In genomic region chr11:77308838-77309237, GRCh38 we compare ENCODE assay signal across 28 cellular contexts. TPM values are rescaled to one million over a fixed set of nuclear protein-coding genes. Genes with fewer than 3 reads are reported as not detected.
"Had no signal": no experiment of that assay in that cellular context is flagged by ENCODE, and none has a peak within 500 bp of the region (broad histone marks: within the 10 kb centered on the region; RNA-seq: fewer than 3 reads in every experiment).

No MANE protein-coding gene starts in this region.

- DNase-seq: activated CD4-positive, alpha-beta memory T cell treated with anti-CD3 and anti-CD28 coated beads for 36 hours; activated CD4-positive, alpha-beta T cell treated with anti-CD3 and anti-CD28 coated beads for 1 hour; activated CD8-positive, alpha-beta memory T cell treated with anti-CD3 and anti-CD28 coated beads, Interleukin-2, amount 10 ng/mL, durations not matched to agents 7 days and 5 days; activated naive CD4-positive, alpha-beta T cell; adrenal gland; brain microvascular endothelial cell; central memory CD4-positive, alpha-beta T cell; effector memory CD4-positive, alpha-beta T cell; head of caudate nucleus; hypothalamus; left ventricle myocardium inferior; midbrain; retina; sigmoid colon; stimulated activated CD4-positive, alpha-beta T cell treated with anti-CD3 and anti-CD28 coated beads, Interleukin-15, amount 100 ng/mL, for 24 hours; T-helper 1 cell had no signal

- H3K27ac Mint-ChIP-seq: activated CD4-positive, alpha-beta memory T cell treated with anti-CD3 and anti-CD28 coated beads for 36 hours; activated CD8-positive, alpha-beta memory T cell treated with anti-CD3 and anti-CD28 coated beads, Interleukin-2, amount 10 ng/mL, durations not matched to agents 7 days and 5 days; activated T-helper 2 cell treated with anti-CD3 and anti-CD28 coated beads, Interferon-gamma antibody, Interleukin-2, Interleukin-4, amounts not matched to agents 10 μg/mL and 5 μg/mL and 100 μg/mL, durations not matched to agents 14 hours and 24 hours and 36 hours; natural killer cell treated with Interleukin-12 subunit alpha and Interleukin-12 subunit beta and Interleukin-15 and Interleukin-18, amount 100 ng/mL, for 72 hours; progenitor cell of endocrine pancreas; stimulated activated memory B cell treated with anti-CD40 and anti-IgM and Interleukin-4, amounts not matched to agents 10 μg/mL and 1 μg/mL and 100 μg/mL, for 72 hours; type B pancreatic cell had no signal

- H3K4me1 ChIP-seq: adrenal gland, ascending aorta, esophagus muscularis mucosa, gastroesophageal sphincter, left ventricle myocardium inferior, sigmoid colon had no signal

- H3K4me3 Mint-ChIP-seq: activated CD4-positive, alpha-beta memory T cell treated with anti-CD3 and anti-CD28 coated beads for 36 hours; activated CD8-positive, alpha-beta memory T cell treated with anti-CD3 and anti-CD28 coated beads, Interleukin-2, amount 10 ng/mL, durations not matched to agents 7 days and 5 days; natural killer cell treated with Interleukin-12 subunit alpha and Interleukin-12 subunit beta and Interleukin-15 and Interleukin-18, amount 100 ng/mL, for 72 hours; stimulated activated memory B cell treated with anti-CD40 and anti-IgM and Interleukin-4, amounts not matched to agents 10 μg/mL and 1 μg/mL and 100 μg/mL, for 72 hours; type B pancreatic cell had no signal

- ATAC-seq: activated CD8-positive, alpha-beta memory T cell treated with anti-CD3 and anti-CD28 coated beads, Interleukin-2, amount 10 ng/mL, durations not matched to agents 7 days and 5 days; gastroesophageal sphincter; natural killer cell treated with Interleukin-12 subunit alpha and Interleukin-12 subunit beta and Interleukin-15 and Interleukin-18, amount 100 ng/mL, for 72 hours; stimulated activated memory B cell treated with anti-CD40 and anti-IgM and Interleukin-4, amounts not matched to agents 10 μg/mL and 1 μg/mL and 100 μg/mL, for 72 hours had no signal

- H3K4me3 ChIP-seq: adrenal gland, ascending aorta, esophagus muscularis mucosa, gastroesophageal sphincter, left ventricle myocardium inferior, sigmoid colon, smooth muscle cell, thoracic aorta had no signal

- H3K36me3 ChIP-seq: adrenal gland, ascending aorta, brain microvascular endothelial cell, esophagus muscularis mucosa, gastroesophageal sphincter, left ventricle myocardium inferior, sigmoid colon, thoracic aorta had no signal

- H3K9me3 ChIP-seq: adrenal gland, ascending aorta, esophagus muscularis mucosa, gastroesophageal sphincter, left ventricle myocardium inferior, sigmoid colon, thoracic aorta had no signal

- H3K9me3 Mint-ChIP-seq: activated CD4-positive, alpha-beta memory T cell treated with anti-CD3 and anti-CD28 coated beads for 36 hours; activated T-helper 2 cell treated with anti-CD3 and anti-CD28 coated beads, Interferon-gamma antibody, Interleukin-2, Interleukin-4, amounts not matched to agents 10 μg/mL and 5 μg/mL and 100 μg/mL, durations not matched to agents 14 hours and 24 hours and 36 hours; natural killer cell treated with Interleukin-12 subunit alpha and Interleukin-12 subunit beta and Interleukin-15 and Interleukin-18, amount 100 ng/mL, for 72 hours; stimulated activated memory B cell treated with anti-CD40 and anti-IgM and Interleukin-4, amounts not matched to agents 10 μg/mL and 1 μg/mL and 100 μg/mL, for 72 hours; type B pancreatic cell had no signal

- H3K36me3 Mint-ChIP-seq: activated CD4-positive, alpha-beta memory T cell treated with anti-CD3 and anti-CD28 coated beads for 36 hours; activated CD8-positive, alpha-beta memory T cell treated with anti-CD3 and anti-CD28 coated beads, Interleukin-2, amount 10 ng/mL, durations not matched to agents 7 days and 5 days; natural killer cell treated with Interleukin-12 subunit alpha and Interleukin-12 subunit beta and Interleukin-15 and Interleukin-18, amount 100 ng/mL, for 72 hours; stimulated activated memory B cell treated with anti-CD40 and anti-IgM and Interleukin-4, amounts not matched to agents 10 μg/mL and 1 μg/mL and 100 μg/mL, for 72 hours; type B pancreatic cell had no signal

- H3K27me3 Mint-ChIP-seq: activated CD4-positive, alpha-beta memory T cell treated with anti-CD3 and anti-CD28 coated beads for 36 hours; progenitor cell of endocrine pancreas; stimulated activated memory B cell treated with anti-CD40 and anti-IgM and Interleukin-4, amounts not matched to agents 10 μg/mL and 1 μg/mL and 100 μg/mL, for 72 hours; type B pancreatic cell had no signal

- H3K4me2 ChIP-seq: smooth muscle cell had no signal

- H3K27me3 ChIP-seq: adrenal gland, ascending aorta, brain microvascular endothelial cell, esophagus muscularis mucosa, gastroesophageal sphincter, sigmoid colon had no signal

- H3K27ac ChIP-seq: adrenal gland, ascending aorta, brain microvascular endothelial cell, esophagus muscularis mucosa, gastroesophageal sphincter, left ventricle myocardium inferior, sigmoid colon, thoracic aorta had no signal

- H3K4me1 Mint-ChIP-seq: activated CD8-positive, alpha-beta memory T cell treated with anti-CD3 and anti-CD28 coated beads, Interleukin-2, amount 10 ng/mL, durations not matched to agents 7 days and 5 days; stimulated activated memory B cell treated with anti-CD40 and anti-IgM and Interleukin-4, amounts not matched to agents 10 μg/mL and 1 μg/mL and 100 μg/mL, for 72 hours had no signal

RNA-seq across cellular contexts. Expression of gene GDPD4, which starts 7.4 kb away (rescaled TPM):
- total RNA-seq: activated CD4-positive, alpha-beta memory T cell treated with anti-CD3 and anti-CD28 coated beads for 36 hours; activated CD8-positive, alpha-beta memory T cell treated with anti-CD3 and anti-CD28 coated beads, Interleukin-2, amount 10 ng/mL, durations not matched to agents 7 days and 5 days; activated T-helper 2 cell treated with anti-CD3 and anti-CD28 coated beads, Interferon-gamma antibody, Interleukin-2, Interleukin-4, amounts not matched to agents 10 μg/mL and 5 μg/mL and 100 μg/mL, durations not matched to agents 14 hours and 24 hours and 36 hours; adrenal gland; ascending aorta; dermis microvascular lymphatic vessel endothelial cell; esophagus muscularis mucosa; gastroesophageal sphincter; left ventricle myocardium inferior; natural killer cell treated with Interleukin-12 subunit alpha and Interleukin-12 subunit beta and Interleukin-15 and Interleukin-18, amount 100 ng/mL, for 72 hours; osteocyte; progenitor cell of endocrine pancreas; sigmoid colon; smooth muscle cell; thoracic aorta had no signal
- polyA plus RNA-seq: sigmoid colon, smooth muscle cell had no signal
